In the genomic region with DNA sequence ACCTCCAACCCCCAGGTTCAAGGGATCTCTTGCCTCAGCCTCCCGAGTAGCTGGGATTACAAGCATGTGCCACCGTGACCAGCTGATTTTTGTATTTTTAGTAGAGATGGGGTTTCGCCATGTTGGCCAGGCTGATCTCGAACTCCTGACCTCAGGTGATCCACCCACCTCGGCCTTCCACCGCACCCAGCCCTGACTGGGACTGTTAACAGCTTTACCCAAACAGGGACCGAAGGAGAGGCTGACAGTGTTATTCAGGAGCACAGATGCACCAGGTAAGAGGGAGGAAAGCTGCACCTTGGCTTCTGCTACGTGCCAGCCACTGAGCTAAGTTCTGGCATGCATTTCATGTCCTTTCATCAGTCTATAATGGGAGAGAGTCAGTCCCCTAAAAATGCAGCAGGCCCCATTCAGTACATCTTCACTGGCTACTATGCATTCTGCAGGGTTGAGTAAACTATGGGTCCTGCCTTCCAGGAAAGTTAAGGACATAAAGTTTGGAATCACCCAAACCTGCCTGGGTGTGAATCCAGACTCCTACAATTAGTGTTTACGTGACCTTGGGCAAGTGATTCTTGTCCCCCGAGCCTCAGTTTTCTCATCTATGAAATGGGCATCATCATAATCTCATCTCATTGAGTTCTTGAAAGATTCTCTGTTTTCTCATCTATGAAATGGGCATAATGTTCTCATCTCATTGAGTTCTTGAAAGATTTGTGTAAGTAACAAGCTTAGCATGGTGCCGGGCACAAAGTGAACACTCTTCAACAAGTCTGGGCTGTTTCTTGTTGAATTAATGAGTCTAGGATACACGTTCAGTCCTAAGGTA, we compare ENCODE assay signal across 1 cellular context.
TF ChIP-seq lines count a peak whose summit lies in the region.

No MANE protein-coding gene starts in this region.

TF ChIP-seq in IMR-90, 13 proteins besides CTCF, POLR2A, EP300 and RAD21:
- TF ChIP-seq NFE2L2 (IDR thresholded peaks at IDR 0.05; ENCODE audit: low read depth, low read length): no peak
- no peak for TF ChIP-seq RCOR1 (IDR thresholded peaks at IDR 0.05; ENCODE audit: insufficient replicate concordance, low read length)
- no peak for TF ChIP-seq MAFK (IDR thresholded peaks at IDR 0.05; ENCODE audit: low read depth, low read length)
- TF ChIP-seq BHLHE40 (IDR thresholded peaks at IDR 0.05; ENCODE audit: low read depth, low read length): no peak
- TF ChIP-seq SMC3 (IDR thresholded peaks at IDR 0.05; ENCODE audit: low read depth, low read length): no peak
- TF ChIP-seq, protein P1, sequence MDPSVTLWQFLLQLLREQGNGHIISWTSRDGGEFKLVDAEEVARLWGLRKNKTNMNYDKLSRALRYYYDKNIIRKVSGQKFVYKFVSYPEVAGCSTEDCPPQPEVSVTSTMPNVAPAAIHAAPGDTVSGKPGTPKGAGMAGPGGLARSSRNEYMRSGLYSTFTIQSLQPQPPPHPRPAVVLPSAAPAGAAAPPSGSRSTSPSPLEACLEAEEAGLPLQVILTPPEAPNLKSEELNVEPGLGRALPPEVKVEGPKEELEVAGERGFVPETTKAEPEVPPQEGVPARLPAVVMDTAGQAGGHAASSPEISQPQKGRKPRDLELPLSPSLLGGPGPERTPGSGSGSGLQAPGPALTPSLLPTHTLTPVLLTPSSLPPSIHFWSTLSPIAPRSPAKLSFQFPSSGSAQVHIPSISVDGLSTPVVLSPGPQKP (IDR thresholded peaks at IDR 0.05; ENCODE audit: borderline replicate concordance, low read depth, low read length): no peak
- TF ChIP-seq CHD1 (IDR thresholded peaks at IDR 0.05; ENCODE audit: low read depth, low read length): no peak
- TF ChIP-seq MXI1 (IDR thresholded peaks at IDR 0.05; ENCODE audit: borderline replicate concordance, low read depth, low read length): no peak
- TF ChIP-seq FOS (IDR thresholded peaks at IDR 0.05; ENCODE audit: low read depth, low read length): no peak
- TF ChIP-seq, protein P2, sequence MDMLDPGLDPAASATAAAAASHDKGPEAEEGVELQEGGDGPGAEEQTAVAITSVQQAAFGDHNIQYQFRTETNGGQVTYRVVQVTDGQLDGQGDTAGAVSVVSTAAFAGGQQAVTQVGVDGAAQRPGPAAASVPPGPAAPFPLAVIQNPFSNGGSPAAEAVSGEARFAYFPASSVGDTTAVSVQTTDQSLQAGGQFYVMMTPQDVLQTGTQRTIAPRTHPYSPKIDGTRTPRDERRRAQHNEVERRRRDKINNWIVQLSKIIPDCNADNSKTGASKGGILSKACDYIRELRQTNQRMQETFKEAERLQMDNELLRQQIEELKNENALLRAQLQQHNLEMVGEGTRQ (IDR thresholded peaks at IDR 0.05; ENCODE audit: low read depth, low read length): no peak
- no peak for TF ChIP-seq MAZ (IDR thresholded peaks at IDR 0.05; ENCODE audit: borderline replicate concordance, low read depth, low read length)
- no peak for TF ChIP-seq RFX5 (IDR thresholded peaks at IDR 0.05; ENCODE audit: low read depth, low read length)
- TF ChIP-seq CEBPB (IDR thresholded peaks at IDR 0.05; ENCODE audit: low read depth, low read length): no peak
